24 cellular contexts compared by ENCODE assay signal in the genomic region with DNA sequence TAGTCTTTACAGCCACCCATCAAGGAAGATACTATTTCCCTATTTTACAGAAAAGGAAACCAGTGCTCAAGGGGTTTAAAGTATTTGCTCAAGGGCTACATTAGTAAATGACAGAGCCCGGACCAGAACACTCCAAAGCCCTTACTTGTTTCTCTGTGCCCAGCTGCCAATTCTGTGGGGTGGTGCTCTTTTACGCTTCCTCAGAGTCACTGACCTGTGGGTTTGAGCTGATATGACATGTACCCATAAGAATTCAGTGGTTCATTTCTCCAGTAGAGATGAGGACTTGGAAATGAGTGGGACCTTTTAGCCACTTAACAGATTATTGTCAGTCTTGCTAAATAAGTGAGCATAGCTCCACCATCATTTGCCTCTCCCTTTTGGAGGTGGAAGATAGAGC. TPM values are rescaled to one million over a fixed set of nuclear protein-coding genes. Genes with fewer than 3 reads are reported as not detected.
"Had no signal": no experiment of that assay in that cellular context is flagged by ENCODE, and none has a peak within 500 bp of the region (broad histone marks: within the 10 kb centered on the region; RNA-seq: fewer than 3 reads in every experiment).

No MANE protein-coding gene starts in this region.

- H3K27ac Mint-ChIP-seq: activated naive CD8-positive, alpha-beta T cell; endodermal cell; immature natural killer cell; memory B cell; nephron; progenitor cell of endocrine pancreas; stimulated activated effector memory CD8-positive, alpha-beta T cell treated with anti-CD3 and anti-CD28 coated beads, Interleukin-12 subunit alpha, Interleukin-12 subunit beta, amount 100 ng/mL, for 72 hours had no signal

- H3K4me1 Mint-ChIP-seq: immature natural killer cell; memory B cell; nephron; stimulated activated effector memory CD8-positive, alpha-beta T cell treated with anti-CD3 and anti-CD28 coated beads, Interleukin-12 subunit alpha, Interleukin-12 subunit beta, amount 100 ng/mL, for 72 hours had no signal

- H3K4me2 ChIP-seq: smooth muscle cell had no signal

- H3K27ac ChIP-seq: brain microvascular endothelial cell had no signal

- H3K4me3 Mint-ChIP-seq: activated naive CD8-positive, alpha-beta T cell; endodermal cell; immature natural killer cell; memory B cell; nephron; stimulated activated effector memory CD8-positive, alpha-beta T cell treated with anti-CD3 and anti-CD28 coated beads, Interleukin-12 subunit alpha, Interleukin-12 subunit beta, amount 100 ng/mL, for 72 hours had no signal

- H3K4me3 ChIP-seq: smooth muscle cell had no signal

- H3K36me3 Mint-ChIP-seq: activated naive CD8-positive, alpha-beta T cell; immature natural killer cell; memory B cell; stimulated activated effector memory CD8-positive, alpha-beta T cell treated with anti-CD3 and anti-CD28 coated beads, Interleukin-12 subunit alpha, Interleukin-12 subunit beta, amount 100 ng/mL, for 72 hours had no signal

- H3K36me3 ChIP-seq: brain microvascular endothelial cell had no signal

- H3K27me3 ChIP-seq: brain microvascular endothelial cell had no signal

- ATAC-seq: activated CD4-positive, CD25-positive, alpha-beta regulatory T cell treated with anti-CD3 and anti-CD28 coated beads, Interleukin-2, amount 50 U/mL, for 24 hours; esophagus mucosa; left colon; right cardiac atrium; stimulated activated effector memory CD8-positive, alpha-beta T cell treated with anti-CD3 and anti-CD28 coated beads, Interleukin-12 subunit alpha, Interleukin-12 subunit beta, amount 100 ng/mL, for 72 hours had no signal

- H3K27me3 Mint-ChIP-seq: memory B cell had no signal

- DNase-seq: activated effector memory CD4-positive, alpha-beta T cell treated with Interleukin-2 at 50 U/mL for 16 hours; activated T-cell treated with anti-CD3 and anti-CD28 coated beads, Interleukin-2, amount 50 U/mL, for 1 hour; brain microvascular endothelial cell; dermis blood vessel endothelial cell; endodermal cell; foreskin fibroblast; glutamatergic neuron; immature natural killer cell; left colon; occipital lobe; right cardiac atrium; trophoblast cell had no signal

RNA-seq across cellular contexts. Expression of gene NKX2-8, which starts 37.4 kb away (rescaled TPM):
- total RNA-seq: cerebellum; dermis blood vessel endothelial cell; left colon; mucosa of gallbladder; occipital lobe; progenitor cell of endocrine pancreas; right cardiac atrium; smooth muscle cell; subcutaneous adipose tissue; T-helper 2 cell treated with Interferon-gamma antibody and Interleukin-4, amounts not matched to agents 100 ng/mL and 5 ng/mL, for 36 hours had no signal
- polyA plus RNA-seq: immature natural killer cell, right cardiac atrium, smooth muscle cell had no signal

RNA-seq across cellular contexts. Expression of gene PAX9, which starts 41.8 kb away (rescaled TPM):
- total RNA-seq: cerebellum; dermis blood vessel endothelial cell; mucosa of gallbladder; right cardiac atrium; smooth muscle cell; T-helper 2 cell treated with Interferon-gamma antibody and Interleukin-4, amounts not matched to agents 100 ng/mL and 5 ng/mL, for 36 hours had no signal
- polyA plus RNA-seq: right cardiac atrium, smooth muscle cell had no signal
